Comparison of ENCODE assay signal across 8 cellular contexts in genomic region chr12:24596768-24597388, GRCh38.
DNase-seq lines count a peak whose midpoint lies in the region; ATAC-seq, FAIRE-seq and TF ChIP-seq lines count a peak whose summit lies in the region.

No MANE protein-coding gene starts in this region.

- H3K9ac ChIP-seq in KMS-11: no peak overlapping the region

- TF ChIP-seq CTCF in KMS-11 (conservative IDR thresholded peaks at IDR 0.05; ENCODE audit: low read depth, low read length): peak; percentile 70
- TF ChIP-seq CTCF in Peyer's patch (IDR thresholded peaks at IDR 0.05): peak in 5 of 6 experiments; percentile 21 to 56 (median 47)
- TF ChIP-seq CTCF in fibroblast of pulmonary artery (IDR thresholded peaks at IDR 0.05; ENCODE audit: low read length, missing control alignments): peak; percentile 78

- DNase-seq in Caki2 (ENCODE audit: low read depth) (peak; percentile 8), Peyer's patch (no peak), fibroblast of pulmonary artery (ENCODE audit: low read depth) (peak; percentile 68), small intestine (peak; percentile 2)

- no peak for ATAC-seq in HG03469 (IDR thresholded peaks at IDR 0.05; ENCODE audit: unreplicated experiment)
- no peak for ATAC-seq in HG02588 (IDR thresholded peaks at IDR 0.05; ENCODE audit: unreplicated experiment)
- ATAC-seq in GM21515 (IDR thresholded peaks at IDR 0.05; ENCODE audit: unreplicated experiment): no peak

- H3K4me1 ChIP-seq in KMS-11 (ENCODE audit: low read depth, poor library complexity, severe bottlenecking) (no peaks in the 10 kb centered on the region), Peyer's patch (no peaks in the 10 kb centered on the region), small intestine (ENCODE audit: control insufficient read depth in 2 of 2, insufficient read depth in 1 of 2, low read depth in 1 of 2, low read length in 1 of 2) (no peaks in the 10 kb centered on the region)

- no peaks in the 10 kb centered on the region for H3K27me3 ChIP-seq in KMS-11 (ENCODE audit: insufficient read depth, low read depth)
- no peaks in the 10 kb centered on the region for H3K27me3 ChIP-seq in Peyer's patch
- no peaks in the 10 kb centered on the region for H3K27me3 ChIP-seq in small intestine (ENCODE audit: control insufficient read depth in 2 of 2, insufficient read depth in 2 of 2, low read length in 2 of 2)

- in situ Hi-C loops in Caki2 (cut with HindIII; ENCODE audit: low pct_unique_long_range_greater_than_20kb, low sequenced_read_pairs): no loop called here

- no peaks in the 10 kb centered on the region for H4K20me1 ChIP-seq in KMS-11 (ENCODE audit: insufficient read depth)

- H3K9me3 ChIP-seq in Peyer's patch: no peaks in the 10 kb centered on the region
- no peaks in the 10 kb centered on the region for H3K9me3 ChIP-seq in small intestine (ENCODE audit: control insufficient read depth, low read depth)

- no peak overlapping the region for H3K4me2 ChIP-seq in KMS-11

- no peaks in the 10 kb centered on the region for H3K79me2 ChIP-seq in KMS-11 (ENCODE audit: insufficient read depth, low read depth)

- H3K4me3 ChIP-seq in KMS-11 (IDR thresholded peaks at IDR 0.05; ENCODE audit: insufficient read depth, low read depth, low read length) (no peak overlapping the region), Peyer's patch (no peak overlapping the region), fibroblast of pulmonary artery (replicated peaks; ENCODE audit: low read depth, low read length) (no peak overlapping the region), small intestine (ENCODE audit: low read depth in 1 of 2, low read length in 2 of 2) (no peak overlapping the region)

- no peak overlapping the region for H3K27ac ChIP-seq in KMS-11
- H3K27ac ChIP-seq in Peyer's patch: no peak overlapping the region
- H3K27ac ChIP-seq in small intestine (ENCODE audit: low read depth in 1 of 2, low read length in 1 of 2): no peak overlapping the region

- 53 to 60% (median 54%) methylated on average over 2 of the region's 2 CpGs for WGBS in small intestine, 3 donors

- FAIRE-seq in small intestine (lab: Jason Lieb, UNC): no peak

- no peak for TF ChIP-seq POLR2A in Peyer's patch (IDR thresholded peaks at IDR 0.05)

- H3K36me3 ChIP-seq in KMS-11 (ENCODE audit: insufficient read depth) (no peaks in the 10 kb centered on the region), Peyer's patch (no peaks in the 10 kb centered on the region), small intestine (ENCODE audit: control insufficient read depth in 2 of 2, insufficient read depth in 2 of 2, low read length in 2 of 2) (no peaks in the 10 kb centered on the region)

- H2AFZ ChIP-seq in KMS-11 (ENCODE audit: low read depth): no peak overlapping the region

Comparison
In these comparisons a context has a peak if more than half of its experiments do, and no peak if none do; other contexts are left out.
1. DNase-seq: peak in Caki2 (single experiment), fibroblast of pulmonary artery (single experiment) and small intestine (single experiment); none in Peyer's patch (0 of 3).
2. Peak in every context shown above with its lines, with median percentiles within 50 percentile points of each other: CTCF ChIP-seq.